Comparison of ENCODE assay signal across 11 cellular contexts in the genomic region with DNA sequence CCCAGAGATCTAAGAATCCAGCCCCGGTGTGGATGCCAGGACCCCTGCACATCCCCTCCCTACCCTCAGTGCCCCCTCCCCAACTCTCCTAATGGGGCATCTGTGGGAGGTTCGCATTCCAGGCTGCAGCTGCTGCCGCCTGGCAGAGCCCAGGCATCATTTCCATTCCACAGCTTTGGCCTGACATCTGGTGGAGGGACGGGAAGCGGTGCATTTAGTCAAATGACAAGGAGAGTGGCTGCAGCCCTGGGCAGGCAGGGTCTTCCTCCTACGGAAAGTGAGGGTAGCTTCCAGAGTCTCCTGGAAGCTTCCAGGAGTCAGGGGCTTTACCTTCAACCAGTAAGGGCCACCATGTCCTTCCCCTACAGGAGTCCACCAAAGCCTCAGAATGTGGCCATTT. TPM values are rescaled to one million over a fixed set of nuclear protein-coding genes. Genes with fewer than 3 reads are reported as not detected.
A peak's percentile ranks its signal among the peaks of the same experiment; 100 is the strongest.
DNase-seq lines count a peak whose midpoint lies in the region; ATAC-seq and TF ChIP-seq lines count a peak whose summit lies in the region.
"Had no signal": no experiment of that assay in that cellular context is flagged by ENCODE, and none has a peak within 500 bp of the region (broad histone marks: within the 10 kb centered on the region; RNA-seq: fewer than 3 reads in every experiment).

No MANE protein-coding gene starts in this region.

- no peak overlapping the region for H3K9ac ChIP-seq in Karpas-422 (ENCODE audit: low read length)
- H3K9ac ChIP-seq: KMS-11 had no signal

- no peak for TF ChIP-seq POLR2A in stomach (IDR thresholded peaks at IDR 0.05)

- no peaks in the 10 kb centered on the region for H4K20me1 ChIP-seq in Karpas-422 (ENCODE audit: insufficient read depth, low read depth, low read length)

- no peak for TF ChIP-seq CTCF in stomach (IDR thresholded peaks at IDR 0.05)

- 13 to 40% (median 30%) methylated on average over 3 to 6 of the region's 6 CpGs for WGBS in stomach, 5 donors

- H3K9me3 ChIP-seq in stomach = peaks cover 0 to 8% (median 7%) of the 10 kb centered on the region in 4 donors
- no peaks in the 10 kb centered on the region for H3K9me3 ChIP-seq in Karpas-422 (ENCODE audit: low read length)
- H3K9me3 ChIP-seq: HAP-1 had no signal

- H3K27ac ChIP-seq in stomach (no peak overlapping the region), Karpas-422 (ENCODE audit: low read length) (no peak overlapping the region)
- H3K27ac ChIP-seq: KMS-11 had no signal

- no peak overlapping the region for H3K4me2 ChIP-seq in Karpas-422 (ENCODE audit: low read depth, low read length, poor library complexity, severe bottlenecking)
- H3K4me2 ChIP-seq: KMS-11 had no signal

- H3K79me2 ChIP-seq in Karpas-422 (ENCODE audit: low read length) = no peaks in the 10 kb centered on the region

- TF ChIP-seq EP300 in stomach (IDR thresholded peaks at IDR 0.05) = no peak

- H3K4me3 ChIP-seq in stomach = no peak overlapping the region
- H3K4me3 ChIP-seq in Karpas-422 (ENCODE audit: low read length) = no peak overlapping the region
- H3K4me3 ChIP-seq: HAP-1 had no signal

- in situ Hi-C loops in KBM-7 (cut with MboI; ENCODE audit: low pct_unique_long_range_greater_than_20kb, low sequenced_read_pairs) (loop anchor here (25.0 kb wide), 1 partner anchor 248 kb away; no protein-coding TSS in a partner anchor), T47D (cut with HindIII; ENCODE audit: low pct_unique_long_range_greater_than_20kb, low sequenced_read_pairs) (no loop called here)

- no peak overlapping the region for H2AFZ ChIP-seq in Karpas-422 (ENCODE audit: low read length)

- peaks cover 0 to 20% (median 12%) of the 10 kb centered on the region in 4 donors for H3K4me1 ChIP-seq in stomach
- no peaks in the 10 kb centered on the region for H3K4me1 ChIP-seq in Karpas-422 (ENCODE audit: low read length)
- H3K4me1 ChIP-seq: HAP-1 had no signal

- no peaks in the 10 kb centered on the region for H3K9me2 ChIP-seq in Karpas-422 (replicated peaks; ENCODE audit: insufficient read depth, low read length)

- peak; percentile 38 for DNase-seq in D341Med (ENCODE audit: low spot score)
- DNase-seq in KBM-7 = peak; percentile 28
- DNase-seq in T47D (ENCODE audit: low read depth in 1 of 2, low spot score in 1 of 2) = peak; percentile 25 to 45
- peak; percentile 17 to 56 for DNase-seq in lung microvascular endothelial cell (ENCODE audit: low read depth in 2 of 2)
- no peak for DNase-seq in stomach
- no peak for DNase-seq in Karpas-422
- DNase-seq in NCI-H1048 (lab: John Stamatoyannopoulos, UW) = no peak
- DNase-seq: naive B cell had no signal

- intact Hi-C loops in stomach (cut with DNase I; ENCODE audit: low total_unique reads) = loop anchor here (5.0 kb wide), 1 partner anchor 148 kb away; no protein-coding TSS in a partner anchor

- H3K27me3 ChIP-seq in stomach = peaks cover 0 to 7% (median 0%) of the 10 kb centered on the region in 3 donors
- no peaks in the 10 kb centered on the region for H3K27me3 ChIP-seq in Karpas-422 (ENCODE audit: low read length)

- ATAC-seq in HG03457 (IDR thresholded peaks at IDR 0.05; ENCODE audit: unreplicated experiment) = no peak

- H3K36me3 ChIP-seq in stomach (no peaks in the 10 kb centered on the region), Karpas-422 (ENCODE audit: insufficient read depth, low read length) (no peaks in the 10 kb centered on the region)
- H3K36me3 ChIP-seq: HAP-1 had no signal

RNA-seq across cellular contexts. Expression of a gene that starts 30.8 kb away (rescaled TPM):
- total RNA-seq in lung microvascular endothelial cell = not detected in 2 replicates
- under 1 TPM in 3 of 5 donors, not detected in 2; under 0.01 to 0.43 (median 0.37) TPM for total RNA-seq in stomach
- under 1 TPM in 1 of 3 donors, not detected in 2; 0.05 TPM for polyA plus RNA-seq in stomach
- not detected in 2 replicates for total RNA-seq in Karpas-422 (2014; rRNA removed; shearing (Covaris generic); ENCODE audit: low replicate concordance)

Comparison
In these comparisons a context has a peak if more than half of its experiments do, and no peak if none do; other contexts are left out.
1. DNase-seq: peak in D341Med (single experiment), KBM-7 (single experiment), T47D (2 of 2) and lung microvascular endothelial cell (2 of 2); none in stomach (single experiment), Karpas-422 (single experiment) and NCI-H1048 (single experiment).